Comparison of ENCODE assay signal across 1 cellular context in the genomic region with DNA sequence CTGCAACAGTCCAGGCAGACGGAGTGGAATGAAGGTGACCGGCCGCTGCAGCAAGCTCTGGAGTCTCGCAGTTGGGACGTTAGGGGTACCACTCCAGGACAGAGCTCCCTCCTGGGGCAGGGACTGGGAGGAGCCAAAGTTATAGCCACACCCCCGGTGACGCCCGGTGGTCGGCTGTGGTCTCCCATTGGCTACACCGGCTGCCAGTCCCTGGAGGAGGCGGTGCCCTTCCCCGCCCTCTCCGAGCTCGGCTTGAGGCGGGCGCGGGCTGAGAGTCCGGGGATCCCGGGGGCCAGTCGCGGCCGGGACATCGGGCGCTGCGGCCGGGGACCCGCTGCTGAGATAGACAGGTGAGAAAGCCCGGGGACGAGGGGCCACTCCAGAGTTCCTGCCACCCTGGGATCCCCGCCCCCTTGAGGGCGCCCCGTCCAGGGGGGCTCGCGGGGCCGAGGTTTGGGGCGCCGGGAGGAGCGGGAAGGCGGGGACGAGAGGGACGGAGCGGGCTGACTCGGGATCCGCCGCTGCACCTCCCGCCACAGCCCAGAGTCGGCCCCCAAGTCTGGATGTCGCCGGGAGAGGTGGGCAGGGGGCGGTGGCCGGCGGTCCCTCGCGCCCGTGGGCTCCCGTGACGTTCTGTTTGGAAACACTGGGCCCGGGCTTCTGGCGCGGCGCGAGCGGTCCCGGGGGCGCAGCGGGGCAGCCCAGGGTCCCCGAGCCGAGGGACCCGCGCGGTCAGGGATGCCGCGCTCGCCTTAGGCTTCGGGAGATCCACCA.
TF ChIP-seq lines count a peak whose summit lies in the region.

A gene (plus strand): TSS at position 231 of the 774 bp plus-strand sequence. CDS start 7,414 bp downstream, outside the sequence.

TF ChIP-seq in SK-N-SH, 30 proteins besides CTCF, POLR2A, EP300 and RAD21 (continued from another document):
- TF ChIP-seq, protein P1, sequence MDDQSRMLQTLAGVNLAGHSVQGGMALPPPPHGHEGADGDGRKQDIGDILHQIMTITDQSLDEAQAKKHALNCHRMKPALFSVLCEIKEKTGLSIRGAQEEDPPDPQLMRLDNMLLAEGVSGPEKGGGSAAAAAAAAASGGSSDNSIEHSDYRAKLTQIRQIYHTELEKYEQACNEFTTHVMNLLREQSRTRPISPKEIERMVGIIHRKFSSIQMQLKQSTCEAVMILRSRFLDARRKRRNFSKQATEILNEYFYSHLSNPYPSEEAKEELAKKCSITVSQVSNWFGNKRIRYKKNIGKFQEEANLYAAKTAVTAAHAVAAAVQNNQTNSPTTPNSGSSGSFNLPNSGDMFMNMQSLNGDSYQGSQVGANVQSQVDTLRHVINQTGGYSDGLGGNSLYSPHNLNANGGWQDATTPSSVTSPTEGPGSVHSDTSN (IDR thresholded peaks at IDR 0.05) = peak; percentile 99
